In genomic region chr1:94395748-94396309, GRCh38 we compare ENCODE assay signal across 17 cellular contexts. TPM values are rescaled to one million over a fixed set of nuclear protein-coding genes. Genes with fewer than 3 reads are reported as not detected.
DNase-seq lines count a peak whose midpoint lies in the region; ATAC-seq and TF ChIP-seq lines count a peak whose summit lies in the region.
"Had no signal": no experiment of that assay in that cellular context is flagged by ENCODE, and none has a peak within 500 bp of the region (broad histone marks: within the 10 kb centered on the region; RNA-seq: fewer than 3 reads in every experiment).

No MANE protein-coding gene starts in this region.

- no peaks in the 10 kb centered on the region for H3K4me1 Mint-ChIP-seq in activated CD4-positive, alpha-beta T cell treated with anti-CD3 and anti-CD28 coated beads, Interleukin-2, amount 10 ng/mL, durations not matched to agents 24 days and 14 days
- peaks cover 17% of the 10 kb centered on the region for H3K4me1 Mint-ChIP-seq in type B pancreatic cell (ENCODE audit: unreplicated experiment)
- no peaks in the 10 kb centered on the region for H3K4me1 Mint-ChIP-seq in activated naive CD4-positive, alpha-beta T cell treated with anti-CD3 and anti-CD28 coated beads, Interleukin-2, amount 10 ng/mL, durations not matched to agents 7 days and 5 days
- H3K4me1 Mint-ChIP-seq: IgD-negative memory B cell had no signal

- no peak overlapping the region for H3K4me3 ChIP-seq in mammary epithelial cell (replicated peaks in 1 of 3; ENCODE audit: insufficient read depth in 1 of 3, low read depth in 2 of 3, low read length in 3 of 3)
- H3K4me3 ChIP-seq: BLaER1, Peyer's patch had no signal

- H3K79me2 ChIP-seq in mammary epithelial cell (ENCODE audit: insufficient read depth, low read length): no peaks in the 10 kb centered on the region

- intact Hi-C loops in activated CD4-positive, alpha-beta T cell treated with anti-CD3 and anti-CD28 coated beads, Interleukin-2, amount 10 ng/mL, durations not matched to agents 24 days and 14 days (cut with micrococcal nuclease): no loop called here
- intact Hi-C loops in mammary epithelial cell (cut with micrococcal nuclease): no loop called here
- intact Hi-C loops in left colon (cut with DNase I, micrococcal nuclease): no loop called here

- H3K9me3 Mint-ChIP-seq in activated CD4-positive, alpha-beta T cell treated with anti-CD3 and anti-CD28 coated beads, Interleukin-2, amount 10 ng/mL, durations not matched to agents 24 days and 14 days: peaks cover 5% of the 10 kb centered on the region
- no peaks in the 10 kb centered on the region for H3K9me3 Mint-ChIP-seq in type B pancreatic cell
- H3K9me3 Mint-ChIP-seq in activated naive CD4-positive, alpha-beta T cell treated with anti-CD3 and anti-CD28 coated beads, Interleukin-2, amount 10 ng/mL, durations not matched to agents 7 days and 5 days: no peaks in the 10 kb centered on the region

- DNase-seq in activated CD4-positive, alpha-beta T cell treated with anti-CD3 and anti-CD28 coated beads, Interleukin-2, amount 10 ng/mL, durations not matched to agents 24 days and 14 days: peak; percentile 14
- DNase-seq in activated CD4-positive, alpha-beta T cell treated with anti-CD3 and anti-CD28 coated beads for 1 hour: no peak
- DNase-seq in mammary epithelial cell (no peak), left colon (no peak), type B pancreatic cell (ENCODE audit: extremely low spot score, unreplicated experiment) (no peak), NCI-H1105 treated with DMSO at 0.1 percent for 48 hours (lab: John Stamatoyannopoulos, UW) (no peak), NCI-H2196 (lab: John Stamatoyannopoulos, UW; ENCODE audit: unreplicated experiment) (no peak)
- DNase-seq in activated naive CD4-positive, alpha-beta T cell treated with anti-CD3 and anti-CD28 coated beads, Interleukin-2, amount 10 ng/mL, durations not matched to agents 7 days and 5 days: no peak
- DNase-seq: DMS 273 treated with DMSO at 0.1 percent for 48 hours, NCI-H1048, NCI-H446 treated with DMSO at 0.1 percent for 48 hours, Peyer's patch, Right ventricle myocardium superior, SK-N-SH had no signal

- TF ChIP-seq CTCF in mammary epithelial cell (conservative IDR thresholded peaks at IDR 0.05 in 1 of 2, IDR thresholded peaks at IDR 0.05 in 1 of 2; ENCODE audit: extremely low read depth in 1 of 2, insufficient read depth in 1 of 2, low read depth in 1 of 2, low read length in 2 of 2) (no peak), type B pancreatic cell (conservative IDR thresholded peaks at IDR 0.05) (no peak)

- in situ Hi-C loops in mammary epithelial cell (cut with MboI; ENCODE audit: low sequenced_read_pairs in 2 of 2): no loop called here

- ATAC-seq in left colon: peak; percentile 56

- H3K36me3 Mint-ChIP-seq in activated CD4-positive, alpha-beta T cell treated with anti-CD3 and anti-CD28 coated beads, Interleukin-2, amount 10 ng/mL, durations not matched to agents 24 days and 14 days (ENCODE audit: low read depth): no peaks in the 10 kb centered on the region
- H3K36me3 Mint-ChIP-seq in type B pancreatic cell: no peaks in the 10 kb centered on the region
- no peaks in the 10 kb centered on the region for H3K36me3 Mint-ChIP-seq in activated naive CD4-positive, alpha-beta T cell treated with anti-CD3 and anti-CD28 coated beads, Interleukin-2, amount 10 ng/mL, durations not matched to agents 7 days and 5 days
- H3K36me3 Mint-ChIP-seq: IgD-negative memory B cell had no signal

- no peaks in the 10 kb centered on the region for H3K27me3 ChIP-seq in mammary epithelial cell (ENCODE audit: insufficient read depth, low read length)
- H3K27me3 ChIP-seq: BLaER1, Peyer's patch had no signal

- no peak overlapping the region for H3K9ac ChIP-seq in mammary epithelial cell (ENCODE audit: insufficient read depth, low read length)
- H3K9ac ChIP-seq: BLaER1, SK-N-SH had no signal

- 67% methylated on average over 2 of the region's 2 CpGs for WGBS in mammary epithelial cell (ENCODE audit: low coverage, missing lambda C conversion rate)

- H3K27ac ChIP-seq in mammary epithelial cell (ENCODE audit: insufficient read depth, low read depth, low read length): no peak overlapping the region
- H3K27ac ChIP-seq: 22Rv1, BLaER1, Peyer's patch had no signal

- peak overlapping the region; percentile 47 for H2AFZ ChIP-seq in mammary epithelial cell (ENCODE audit: low read depth, low read length)

- BruUV-seq in mammary epithelial cell (replicated peaks; lab: Mats Ljungman, UMichigan): no TSS peak

- H3K27ac Mint-ChIP-seq in activated CD4-positive, alpha-beta T cell treated with anti-CD3 and anti-CD28 coated beads, Interleukin-2, amount 10 ng/mL, durations not matched to agents 24 days and 14 days: no peak overlapping the region
- peak overlapping the region; percentile 7 for H3K27ac Mint-ChIP-seq in type B pancreatic cell
- H3K27ac Mint-ChIP-seq in activated naive CD4-positive, alpha-beta T cell treated with anti-CD3 and anti-CD28 coated beads, Interleukin-2, amount 10 ng/mL, durations not matched to agents 7 days and 5 days: no peak overlapping the region
- H3K27ac Mint-ChIP-seq: IgD-negative memory B cell had no signal

- H3K9me3 ChIP-seq in mammary epithelial cell (replicated peaks; ENCODE audit: insufficient read depth, low read length): no peaks in the 10 kb centered on the region
- H3K9me3 ChIP-seq: BLaER1, Peyer's patch, SK-N-SH had no signal

- no peaks in the 10 kb centered on the region for H3K36me3 ChIP-seq in mammary epithelial cell (ENCODE audit: insufficient read depth, low read length)
- H3K36me3 ChIP-seq: BLaER1, Peyer's patch had no signal

- CTCF ChIA-PET in mammary epithelial cell (lab: Charles Lee; ENCODE audit: low non-redundant PET): no interaction called here
- CTCF ChIA-PET in activated naive CD4-positive, alpha-beta T cell treated with anti-CD3 and anti-CD28 coated beads, Interleukin-2, amount 10 ng/mL, durations not matched to agents 7 days and 5 days (lab: Charles Lee): interaction anchor here (0.6 kb wide), 1 partner anchor 346 kb away, joined by 3 read pairs; no protein-coding TSS in a partner anchor

- peaks cover 5% of the 10 kb centered on the region for H3K4me1 ChIP-seq in mammary epithelial cell (ENCODE audit: insufficient read depth, low read length)
- H3K4me1 ChIP-seq: BLaER1, Peyer's patch had no signal

- no peak overlapping the region for H3K4me2 ChIP-seq in mammary epithelial cell (ENCODE audit: insufficient read depth, low read depth, low read length)
- H3K4me2 ChIP-seq: BLaER1, SK-N-SH had no signal

- H3K4me3 Mint-ChIP-seq in activated CD4-positive, alpha-beta T cell treated with anti-CD3 and anti-CD28 coated beads, Interleukin-2, amount 10 ng/mL, durations not matched to agents 24 days and 14 days: no peak overlapping the region
- no peak overlapping the region for H3K4me3 Mint-ChIP-seq in type B pancreatic cell
- H3K4me3 Mint-ChIP-seq in activated naive CD4-positive, alpha-beta T cell treated with anti-CD3 and anti-CD28 coated beads, Interleukin-2, amount 10 ng/mL, durations not matched to agents 7 days and 5 days: no peak overlapping the region
- H3K4me3 Mint-ChIP-seq: IgD-negative memory B cell had no signal

- H4K20me1 ChIP-seq in mammary epithelial cell (ENCODE audit: insufficient read depth, low read length): no peaks in the 10 kb centered on the region
- H4K20me1 ChIP-seq: BLaER1 had no signal

- H3K27me3 Mint-ChIP-seq in activated CD4-positive, alpha-beta T cell treated with anti-CD3 and anti-CD28 coated beads, Interleukin-2, amount 10 ng/mL, durations not matched to agents 24 days and 14 days: peaks cover 2% of the 10 kb centered on the region
- H3K27me3 Mint-ChIP-seq in type B pancreatic cell: no peaks in the 10 kb centered on the region
- H3K27me3 Mint-ChIP-seq in activated naive CD4-positive, alpha-beta T cell treated with anti-CD3 and anti-CD28 coated beads, Interleukin-2, amount 10 ng/mL, durations not matched to agents 7 days and 5 days: peaks cover 13% of the 10 kb centered on the region

- dilution Hi-C loops in mammary epithelial cell (cut with HindIII; ENCODE audit: low sequenced_read_pairs): no loop called here

RNA-seq across cellular contexts. Expression of gene ABCD3, which starts 22.4 kb away (rescaled TPM):
- total RNA-seq in activated CD4-positive, alpha-beta T cell treated with anti-CD3 and anti-CD28 coated beads, Interleukin-2, amount 10 ng/mL, durations not matched to agents 24 days and 14 days: 29.9 and 31.1 TPM in 2 replicates
- 10 to 100 TPM; 50.3 to 56.2 TPM for total RNA-seq in mammary epithelial cell
- polyA plus RNA-seq in mammary epithelial cell: 19.5 TPM
- polyA minus RNA-seq in mammary epithelial cell: 56.6 TPM
- 100 to 1,000 TPM; 111 to 117 TPM for total RNA-seq in left colon
- total RNA-seq in type B pancreatic cell (ENCODE audit: low replicate concordance): 55.1 and 67.4 TPM in 2 replicates
